Comparison of ENCODE assay signal across 8 cellular contexts in the genomic region with DNA sequence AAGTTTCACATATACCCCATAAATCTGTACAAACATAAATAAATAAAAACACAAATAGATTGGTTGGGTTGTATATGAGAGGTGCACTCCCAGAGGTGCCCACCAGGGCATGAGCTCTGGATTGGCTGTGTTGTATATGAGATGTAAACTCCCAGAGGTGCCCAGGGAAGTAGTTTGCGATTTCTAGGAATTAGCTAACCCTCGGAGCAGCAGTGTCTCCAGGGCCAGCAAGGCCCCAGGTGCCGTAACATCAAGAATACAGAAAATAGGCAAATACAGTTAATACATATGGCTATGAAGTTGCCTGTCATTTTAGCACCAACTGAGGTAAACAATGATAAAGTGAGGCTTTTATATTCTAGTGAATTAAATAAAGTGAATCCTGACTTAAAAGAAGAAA. TPM values are rescaled to one million over a fixed set of nuclear protein-coding genes. Genes with fewer than 3 reads are reported as not detected.
DNase-seq lines count a peak whose midpoint lies in the region; ATAC-seq and TF ChIP-seq lines count a peak whose summit lies in the region.

No MANE protein-coding gene starts in this region.

- ATAC-seq in GM21528 (IDR thresholded peaks at IDR 0.05; ENCODE audit: low FRiP score, unreplicated experiment) = no peak

- in situ Hi-C loops in ACHN (cut with HindIII; ENCODE audit: low pct_ligation_motif_present, low pct_unique_long_range_greater_than_20kb, low sequenced_read_pairs) (no loop called here), GM13976 (cut with MboI; ENCODE audit: low sequenced_read_pairs, unreplicated experiment) (no loop called here)

- TF ChIP-seq CTCF in GM12864 (IDR thresholded peaks at IDR 0.05; ENCODE audit: low read depth, low read length, missing control alignments) (peak; percentile 63), GM13976 (IDR thresholded peaks at IDR 0.05; ENCODE audit: borderline replicate concordance, control extremely low read depth, extremely low read depth, insufficient read depth, missing control alignments) (no peak)

- intact Hi-C loops in posterior vena cava (cut with DNase I) = no loop called here

- no peak overlapping the region for H3K4me3 ChIP-seq in GM12864 (ENCODE audit: low read depth, low read length)

- DNase-seq in ACHN = peak; percentile 35
- DNase-seq in GM12864 (ENCODE audit: low read depth) = no peak
- peak; percentile 56 for DNase-seq in RKO (ENCODE audit: low spot score)
- DNase-seq in germinal center (ENCODE audit: low spot score) = peak; percentile 51
- DNase-seq in GM13976 (ENCODE audit: low spot score) = no peak
- no peak for DNase-seq in posterior vena cava (ENCODE audit: low spot score)
- no peak for DNase-seq in T-helper 1 cell

RNA-seq across cellular contexts. Expression of gene GINM1, which starts 5.4 kb away (rescaled TPM):
- 10 to 100 TPM; 62.4 to 63.3 TPM for total RNA-seq in posterior vena cava

RNA-seq across cellular contexts. Expression of gene PPIL4, which starts 14.9 kb away (rescaled TPM):
- total RNA-seq in posterior vena cava = 10 to 100 TPM; 25.1 to 26.2 TPM

Comparison
In these comparisons a context has a peak if more than half of its experiments do, and no peak if none do; other contexts are left out.
1. DNase-seq: peak in ACHN (single experiment), RKO (single experiment) and germinal center (single experiment); none in GM12864 (single experiment), GM13976 (single experiment), posterior vena cava (single experiment) and T-helper 1 cell (0 of 5).